ENCODE assay signal across 8 cellular contexts in the genomic region with DNA sequence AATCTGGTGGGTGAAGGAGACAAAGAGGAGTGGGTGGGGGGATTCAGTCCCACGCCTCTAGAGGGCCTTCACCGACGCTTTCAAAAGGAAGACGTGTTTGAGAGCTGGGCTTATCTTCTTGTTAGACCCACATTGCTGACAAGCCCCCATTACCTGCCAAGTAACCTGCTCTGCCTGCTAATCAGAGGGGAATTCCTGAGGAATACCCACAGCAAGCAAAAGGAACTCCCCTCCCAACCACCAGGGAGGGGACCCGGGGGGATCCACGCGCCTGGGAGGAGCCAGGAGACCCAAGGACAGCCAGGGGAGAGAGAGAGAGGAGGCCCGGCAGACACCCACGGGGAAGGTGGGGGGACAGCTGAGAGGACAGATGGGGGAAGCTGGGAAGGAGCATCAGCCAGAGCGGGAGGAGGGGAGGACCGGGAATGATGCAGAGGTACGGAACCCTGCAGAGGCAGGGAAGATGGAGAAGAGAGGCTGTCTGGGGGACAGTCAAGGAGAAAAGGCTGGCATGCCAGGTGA. TPM values are rescaled to one million over a fixed set of nuclear protein-coding genes. Genes with fewer than 3 reads are reported as not detected.
DNase-seq lines count a peak whose midpoint lies in the region; ATAC-seq, FAIRE-seq and TF ChIP-seq lines count a peak whose summit lies in the region.

No MANE protein-coding gene starts in this region.

- peaks cover 2% of the 10 kb centered on the region for H3K27me3 Mint-ChIP-seq in astrocyte (ENCODE audit: low read depth, unreplicated experiment)

- no peaks in the 10 kb centered on the region for H3K9me3 Mint-ChIP-seq in astrocyte (ENCODE audit: unreplicated experiment)

- FAIRE-seq in astrocyte (lab: Jason Lieb, UNC) = no peak

- peak overlapping the region; percentile 74; the same call in 1 of the 2 replicates for H3K9ac ChIP-seq in KMS-11
- peak overlapping the region; percentile 81 for H3K9ac ChIP-seq in astrocyte (ENCODE audit: low read length)
- H3K9ac ChIP-seq in mucosa of rectum (ENCODE audit: low read depth in 1 of 2, low read length in 2 of 2) = peak overlapping the region; percentile 66 to 70

- H4K20me1 ChIP-seq in KMS-11 (ENCODE audit: insufficient read depth) = no peaks in the 10 kb centered on the region
- H4K20me1 ChIP-seq in astrocyte (ENCODE audit: insufficient read depth, low read length) = peaks cover 25% of the 10 kb centered on the region

- H3K79me2 ChIP-seq in KMS-11 (ENCODE audit: insufficient read depth, low read depth) (no peaks in the 10 kb centered on the region), astrocyte (ENCODE audit: insufficient read depth, low read length) (peaks cover 5% of the 10 kb centered on the region)

- H3K9me3 ChIP-seq in astrocyte (ENCODE audit: insufficient read depth, low read depth, low read length) = no peaks in the 10 kb centered on the region
- no peaks in the 10 kb centered on the region for H3K9me3 ChIP-seq in mucosa of rectum (ENCODE audit: control insufficient read depth in 2 of 2, low read length in 2 of 2)

- H3K27ac Mint-ChIP-seq in astrocyte (ENCODE audit: unreplicated experiment) = peak overlapping the region; percentile 21

- POLR2A ChIA-PET in BJ (lab: Charles Lee) = interaction anchor here (0.6 kb wide), 1 partner anchor 16 kb away, joined by 4 read pairs; no protein-coding TSS in a partner anchor

- DNase-seq in BJ (ENCODE audit: low read depth) = no peak
- no peak for DNase-seq in astrocyte (ENCODE audit: low read depth)
- DNase-seq in Kasumi-1 (lab: John Stamatoyannopoulos, UW) = no peak
- DNase-seq in foreskin keratinocyte = no peak
- DNase-seq in 8988T = no peak

- peak overlapping the region; percentile 93 for H3K4me2 ChIP-seq in KMS-11
- peak overlapping the region; percentile 91 for H3K4me2 ChIP-seq in astrocyte (ENCODE audit: low read length)

- H3K4me3 ChIP-seq in BJ (ENCODE audit: low read depth, low read length) = peak overlapping the region; percentile 56
- no peak overlapping the region for H3K4me3 ChIP-seq in KMS-11 (IDR thresholded peaks at IDR 0.05; ENCODE audit: insufficient read depth, low read depth, low read length)
- H3K4me3 ChIP-seq in astrocyte (ENCODE audit: insufficient read depth, low read depth, low read length) = peak overlapping the region; percentile 78
- H3K4me3 ChIP-seq in mucosa of rectum (ENCODE audit: low read length in 2 of 2) = peak overlapping the region; percentile 72 to 75

- H3K4me1 Mint-ChIP-seq in astrocyte (ENCODE audit: low read depth, unreplicated experiment) = peaks cover 10% of the 10 kb centered on the region

- H3K36me3 Mint-ChIP-seq in astrocyte (ENCODE audit: low read depth, unreplicated experiment) = peaks cover 14% of the 10 kb centered on the region

- TF ChIP-seq CTCF in BJ (IDR thresholded peaks at IDR 0.05; ENCODE audit: insufficient read depth, low read depth, low read length) (no peak), KMS-11 (conservative IDR thresholded peaks at IDR 0.05; ENCODE audit: low read depth, low read length) (no peak), astrocyte (IDR thresholded peaks at IDR 0.05; ENCODE audit: insufficient read depth, low read depth, low read length) (no peak), foreskin keratinocyte (conservative IDR thresholded peaks at IDR 0.05) (no peak)

- H3K4me3 Mint-ChIP-seq in astrocyte (ENCODE audit: unreplicated experiment) = peak overlapping the region; percentile 87

- H2AFZ ChIP-seq in KMS-11 (ENCODE audit: low read depth) = peak overlapping the region; percentile 58; the same call in 1 of the 2 replicates
- H2AFZ ChIP-seq in astrocyte (ENCODE audit: low read depth, low read length) = peak overlapping the region; percentile 76

- CTCF ChIA-PET in BJ (lab: Yijun Ruan, JAX) = interaction anchor here (0.6 kb wide), 1 partner anchor 989 kb away, joined by 3 read pairs; no protein-coding TSS in a partner anchor

- H3K27me3 ChIP-seq in BJ (ENCODE audit: control insufficient read depth, insufficient read depth, low read length) (no peaks in the 10 kb centered on the region), KMS-11 (ENCODE audit: insufficient read depth, low read depth) (no peaks in the 10 kb centered on the region), astrocyte (ENCODE audit: insufficient read depth, low read length) (no peaks in the 10 kb centered on the region), mucosa of rectum (ENCODE audit: control insufficient read depth in 2 of 2, insufficient read depth in 2 of 2, low read length in 2 of 2) (no peaks in the 10 kb centered on the region), foreskin keratinocyte (no peaks in the 10 kb centered on the region)

- H3K36me3 ChIP-seq in BJ (ENCODE audit: control insufficient read depth, insufficient read depth, low read length) (peaks cover 11% of the 10 kb centered on the region), KMS-11 (ENCODE audit: insufficient read depth) (no peaks in the 10 kb centered on the region), astrocyte (ENCODE audit: insufficient read depth, low read length) (peaks cover 17% of the 10 kb centered on the region), mucosa of rectum (ENCODE audit: control insufficient read depth in 2 of 2, insufficient read depth in 2 of 2, low read length in 2 of 2) (peaks cover 39 to 42% of the 10 kb centered on the region in 2 donors)

- ATAC-seq in GM19324 (IDR thresholded peaks at IDR 0.05; ENCODE audit: low FRiP score, unreplicated experiment) = no peak
- no peak for ATAC-seq in foreskin keratinocyte

- H3K27ac ChIP-seq in KMS-11 = no peak overlapping the region
- H3K27ac ChIP-seq in astrocyte (ENCODE audit: low read depth, low read length) = no peak overlapping the region
- H3K27ac ChIP-seq in mucosa of rectum (ENCODE audit: low read depth in 2 of 2, low read length in 2 of 2) = no peak overlapping the region
- H3K27ac ChIP-seq in foreskin keratinocyte = no peak overlapping the region

- H3K4me1 ChIP-seq in KMS-11 (ENCODE audit: low read depth, poor library complexity, severe bottlenecking) = peaks cover 27% of the 10 kb centered on the region
- peaks cover 17% of the 10 kb centered on the region for H3K4me1 ChIP-seq in astrocyte (ENCODE audit: insufficient read depth, low read length)
- H3K4me1 ChIP-seq in mucosa of rectum (ENCODE audit: control insufficient read depth in 2 of 2, insufficient read depth in 2 of 2, low read length in 2 of 2) = peaks cover 29 to 33% of the 10 kb centered on the region in 2 donors
- H3K4me1 ChIP-seq in foreskin keratinocyte = peaks cover 5% of the 10 kb centered on the region

RNA-seq across cellular contexts. Expression of a gene that starts 1.0 kb away (rescaled TPM):
- polyA plus RNA-seq in BJ (2011; rRNA removed) = 19.5 and 35.2 TPM in 2 replicates
- polyA minus RNA-seq in BJ (2011; rRNA and poly(A)+ RNA removed) = 75.9 and 96.9 TPM in 2 replicates
- total RNA-seq in astrocyte = 13.9 and 17.6 TPM in 2 replicates
- 32.2 and 32.9 TPM in 2 replicates for total RNA-seq in foreskin keratinocyte
- 5.6 and 6.7 TPM in 2 replicates for polyA plus RNA-seq in foreskin keratinocyte

RNA-seq across cellular contexts. Expression of a gene that starts 25.2 kb away (rescaled TPM):
- polyA plus RNA-seq in BJ (2011; rRNA removed) = not detected in 2 replicates
- not detected in 2 replicates for polyA minus RNA-seq in BJ (2011; rRNA and poly(A)+ RNA removed)
- not detected in 2 replicates for total RNA-seq in astrocyte
- not detected in 2 replicates for total RNA-seq in foreskin keratinocyte
- polyA plus RNA-seq in foreskin keratinocyte = 0.01 TPM in 2 replicates
